Comparison of ENCODE assay signal across 1 cellular context in genomic region chr10:12509016-12509793, GRCh38.
TF ChIP-seq lines count a peak whose summit lies in the region.

No MANE protein-coding gene starts in this region.

TF ChIP-seq in GM12878, 131 proteins besides CTCF, POLR2A, EP300 and RAD21:
- TF ChIP-seq SUPT20H (IDR thresholded peaks at IDR 0.05; ENCODE audit: borderline replicate concordance, control insufficient read depth, low read depth, low read length) (no peak), ZNF592 (IDR thresholded peaks at IDR 0.05) (no peak), IRF4 (IDR thresholded peaks at IDR 0.05; ENCODE audit: low read depth, low read length) (no peak), PBX3 (IDR thresholded peaks at IDR 0.05; ENCODE audit: insufficient replicate concordance, low read depth, low read length) (no peak), GATAD2B (conservative IDR thresholded peaks at IDR 0.05; ENCODE audit: low read depth) (no peak), RUNX3 (IDR thresholded peaks at IDR 0.05; ENCODE audit: low read length) (0 out of 2 replicates have a peak, but pooled peaks have one; percentile 13), BCL11A (IDR thresholded peaks at IDR 0.05; ENCODE audit: low read depth, low read length) (no peak), PKNOX1 (IDR thresholded peaks at IDR 0.05) (peak; percentile 25; the same call in 1 of the 2 replicates), ZNF687 (IDR thresholded peaks at IDR 0.05) (no peak), ZBTB4 (CRISPR knock-in tag; IDR thresholded peaks at IDR 0.05) (no peak)
